ENCODE assay signal across 8 cellular contexts in genomic region chr12:124217508-124217981, GRCh38.
DNase-seq lines count a peak whose midpoint lies in the region; ATAC-seq, FAIRE-seq and TF ChIP-seq lines count a peak whose summit lies in the region.

No MANE protein-coding gene starts in this region.

- H3K4me3 Mint-ChIP-seq in CD4-positive, alpha-beta T cell = no peak overlapping the region

- H3K27ac ChIP-seq in SJSA1 = no peak overlapping the region
- peak overlapping the region in 4 of 5 donors; percentile 0 to 4 (median 3) for H3K27ac ChIP-seq in stomach
- H3K27ac ChIP-seq in CD4-positive, alpha-beta T cell (ENCODE audit: low read depth, low read length) = no peak overlapping the region

- H3K27me3 ChIP-seq in SJSA1 (replicated peaks) (no peaks in the 10 kb centered on the region), stomach (no peaks in the 10 kb centered on the region)
- H3K27me3 ChIP-seq in CD4-positive, alpha-beta T cell (ENCODE audit: control insufficient read depth, insufficient read depth, low read length) = no peaks in the 10 kb centered on the region

- no peaks in the 10 kb centered on the region for H3K36me3 ChIP-seq in SJSA1
- H3K36me3 ChIP-seq in stomach = no peaks in the 10 kb centered on the region

- peaks cover 11% of the 10 kb centered on the region for H3K27me3 Mint-ChIP-seq in CD4-positive, alpha-beta T cell

- no peak for TF ChIP-seq POLR2A in stomach (IDR thresholded peaks at IDR 0.05)

- no peak for ATAC-seq in CD4-positive, alpha-beta T cell (ENCODE audit: poor library complexity)

- POLR2A ChIA-PET in CD4-positive, alpha-beta T cell (lab: Charles Lee) = no interaction called here

- FAIRE-seq in D721Med (lab: Jason Lieb, UNC) = no peak

- intact Hi-C loops in stomach (cut with DNase I; ENCODE audit: low total_unique reads) = no loop called here
- intact Hi-C loops in CD4-positive, alpha-beta T cell (cut with DNase I, micrococcal nuclease) = no loop called here

- CTCF ChIA-PET in CD4-positive, alpha-beta T cell (lab: Charles Lee) = no interaction called here

- H3K9me3 Mint-ChIP-seq in CD4-positive, alpha-beta T cell = no peaks in the 10 kb centered on the region

- no peak overlapping the region for H3K27ac Mint-ChIP-seq in CD4-positive, alpha-beta T cell

- H3K9me3 ChIP-seq in SJSA1 (replicated peaks) = no peaks in the 10 kb centered on the region
- H3K9me3 ChIP-seq in stomach = peaks cover 0 to 28% (median 17%) of the 10 kb centered on the region in 4 donors
- peaks cover 13% of the 10 kb centered on the region for H3K9me3 ChIP-seq in CD4-positive, alpha-beta T cell (ENCODE audit: control insufficient read depth, low read length)

- peaks cover 30% of the 10 kb centered on the region for H3K4me1 ChIP-seq in SJSA1 (replicated peaks)
- H3K4me1 ChIP-seq in stomach = peaks cover 0 to 24% (median 3%) of the 10 kb centered on the region in 4 donors

- no peak for TF ChIP-seq CTCF in stomach (IDR thresholded peaks at IDR 0.05)
- TF ChIP-seq CTCF in D721Med (IDR thresholded peaks at IDR 0.05; ENCODE audit: insufficient read depth, missing control alignments) = no peak
- no peak for TF ChIP-seq CTCF in CD4-positive, alpha-beta T cell (IDR thresholded peaks at IDR 0.05)

- 20 to 39% (median 23%) methylated on average over 21 to 22 of the region's 22 CpGs for WGBS in stomach, 5 donors

- no peaks in the 10 kb centered on the region for H3K36me3 Mint-ChIP-seq in CD4-positive, alpha-beta T cell (ENCODE audit: low read depth)

- TF ChIP-seq EP300 in stomach (IDR thresholded peaks at IDR 0.05) = no peak

- H3K4me3 ChIP-seq in SJSA1 = peak overlapping the region; percentile 14
- peak overlapping the region in 2 of 4 donors; percentile 14 to 19 for H3K4me3 ChIP-seq in stomach

- H3K4me1 Mint-ChIP-seq in CD4-positive, alpha-beta T cell (ENCODE audit: low read depth) = no peaks in the 10 kb centered on the region

- DNase-seq in NCI-H510A treated with DMSO at 0.1 percent for 48 hours (lab: John Stamatoyannopoulos, UW) = peak; percentile 62
- DNase-seq in NCI-H510A (lab: John Stamatoyannopoulos, UW) = no peak
- DNase-seq in SJSA1 (ENCODE audit: low read depth in 1 of 2, low spot score in 2 of 2) = peak in 1 of 2 experiments; percentile 15
- DNase-seq in islet precursor cell = peak; percentile 56
- no peak for DNase-seq in stomach
- DNase-seq in D721Med (ENCODE audit: insufficient read length, low spot score) = no peak
- DNase-seq in NAMALWA (ENCODE audit: low spot score) = no peak
- no peak for DNase-seq in CD4-positive, alpha-beta T cell

Comparison
In these comparisons a context has a peak if more than half of its experiments do, and no peak if none do; other contexts are left out.
1. DNase-seq: peak in NCI-H510A treated with DMSO at 0.1 percent for 48 hours (single experiment) and islet precursor cell (single experiment); none in NCI-H510A (single experiment), stomach (single experiment), D721Med (single experiment), NAMALWA (single experiment) and CD4-positive, alpha-beta T cell (0 of 10).
2. H3K27ac ChIP-seq: peak in stomach (4 of 5); none in SJSA1 (single experiment) and CD4-positive, alpha-beta T cell (single experiment).